24 cellular contexts compared by ENCODE assay signal in the genomic region with DNA sequence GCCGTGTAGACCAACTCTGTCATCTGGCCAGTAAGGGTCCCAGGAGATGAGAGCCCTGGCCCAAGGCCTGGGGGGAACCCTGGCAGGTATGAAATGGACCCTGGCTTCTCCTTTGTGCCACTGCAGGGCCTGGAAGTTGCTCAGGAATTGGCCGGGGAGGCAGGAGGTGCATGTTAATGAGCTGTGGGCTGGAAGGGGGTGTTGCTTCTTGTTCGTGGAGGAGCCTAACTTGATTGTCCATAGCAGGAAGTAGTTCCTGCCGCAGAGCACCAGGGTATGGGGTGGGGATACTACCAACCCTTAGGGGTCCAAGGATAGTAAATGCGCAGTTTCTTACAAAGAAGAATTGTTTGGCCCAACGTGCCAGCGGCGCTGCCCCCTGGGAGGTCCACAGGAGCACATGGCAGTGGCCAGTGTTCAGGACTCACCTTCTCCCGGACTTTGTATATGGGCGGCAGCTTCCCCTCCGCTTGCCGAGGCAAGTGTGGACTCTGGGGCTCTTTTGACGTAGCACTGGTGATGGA. TPM values are rescaled to one million over a fixed set of nuclear protein-coding genes. Genes with fewer than 3 reads are reported as not detected.
"Had no signal": no experiment of that assay in that cellular context is flagged by ENCODE, and none has a peak within 500 bp of the region (broad histone marks: within the 10 kb centered on the region; RNA-seq: fewer than 3 reads in every experiment).

No MANE protein-coding gene starts in this region.

- H3K27ac ChIP-seq: left lung, neutrophil, thyroid gland, vagina had no signal

- ATAC-seq: activated CD8-positive, alpha-beta T cell treated with anti-CD3 and anti-CD28 coated beads for 36 hours; activated T-cell treated with anti-CD3 and anti-CD28 coated beads, Interleukin-2, amount 50 U/mL, for 4 hours; esophagus mucosa; mucosa of descending colon; naive thymus-derived CD8-positive, alpha-beta T cell; stimulated activated naive B cell treated with anti-CD40 and anti-IgM and Interleukin-4, amounts not matched to agents 10 μg/mL and 1 μg/mL and 100 μg/mL, for 72 hours had no signal

- DNase-seq: activated CD4-positive, alpha-beta T cell treated with anti-CD3 and anti-CD28 coated beads for 4 hours; activated CD8-positive, alpha-beta T cell treated with anti-CD3 and anti-CD28 coated beads for 36 hours; activated effector memory CD4-positive, alpha-beta T cell treated with Interleukin-2 at 50 U/mL for 16 hours; activated T-cell treated with anti-CD3 and anti-CD28 coated beads, Interleukin-2, amount 50 U/mL, for 4 hours; hippocampal formation; kidney; left lung; mucosa of descending colon; naive thymus-derived CD8-positive, alpha-beta T cell; posterior cingulate gyrus; retina; stimulated activated CD4-positive, alpha-beta T cell treated with anti-CD3 and anti-CD28 coated beads, Interleukin-15, amount 100 ng/mL, for 24 hours; stimulated activated CD4-positive, alpha-beta T cell treated with anti-CD3 and anti-CD28 coated beads, Interleukin-4, amount 100 ng/mL, for 1 hour; stimulated activated naive B cell treated with anti-CD40 and anti-IgM and Interleukin-4, amounts not matched to agents 10 μg/mL and 1 μg/mL and 100 μg/mL, for 72 hours; thyroid gland had no signal

- H3K4me3 ChIP-seq: left lung, mucosa of descending colon, thyroid gland, vagina had no signal

- H3K4me1 ChIP-seq: left lung, thyroid gland had no signal

- FAIRE-seq: colon, endometrium, kidney had no signal

- H3K9me3 ChIP-seq: mucosa of descending colon, neutrophil, thyroid gland, vagina had no signal

- H3K27me3 ChIP-seq: left lung, thyroid gland, vagina had no signal

- H3K36me3 ChIP-seq: left lung, neutrophil, thyroid gland, vagina had no signal

RNA-seq across cellular contexts. Expression of gene TEX36, which starts 21.5 kb away (rescaled TPM):
- total RNA-seq: activated CD8-positive, alpha-beta T cell treated with anti-CD3 and anti-CD28 coated beads for 36 hours; activated T-cell treated with anti-CD3 and anti-CD28 coated beads, Interleukin-2, amount 50 U/mL, for 4 hours; cardiac septum; esophagus mucosa; fibroblast of villous mesenchyme; glomerular endothelial cell; kidney; mucosa of descending colon; naive thymus-derived CD8-positive, alpha-beta T cell; skeletal muscle tissue; thyroid gland; vagina had no signal
- polyA plus RNA-seq: naive thymus-derived CD8-positive, alpha-beta T cell had no signal
